Comparison of ENCODE assay signal across 8 cellular contexts in the genomic region with DNA sequence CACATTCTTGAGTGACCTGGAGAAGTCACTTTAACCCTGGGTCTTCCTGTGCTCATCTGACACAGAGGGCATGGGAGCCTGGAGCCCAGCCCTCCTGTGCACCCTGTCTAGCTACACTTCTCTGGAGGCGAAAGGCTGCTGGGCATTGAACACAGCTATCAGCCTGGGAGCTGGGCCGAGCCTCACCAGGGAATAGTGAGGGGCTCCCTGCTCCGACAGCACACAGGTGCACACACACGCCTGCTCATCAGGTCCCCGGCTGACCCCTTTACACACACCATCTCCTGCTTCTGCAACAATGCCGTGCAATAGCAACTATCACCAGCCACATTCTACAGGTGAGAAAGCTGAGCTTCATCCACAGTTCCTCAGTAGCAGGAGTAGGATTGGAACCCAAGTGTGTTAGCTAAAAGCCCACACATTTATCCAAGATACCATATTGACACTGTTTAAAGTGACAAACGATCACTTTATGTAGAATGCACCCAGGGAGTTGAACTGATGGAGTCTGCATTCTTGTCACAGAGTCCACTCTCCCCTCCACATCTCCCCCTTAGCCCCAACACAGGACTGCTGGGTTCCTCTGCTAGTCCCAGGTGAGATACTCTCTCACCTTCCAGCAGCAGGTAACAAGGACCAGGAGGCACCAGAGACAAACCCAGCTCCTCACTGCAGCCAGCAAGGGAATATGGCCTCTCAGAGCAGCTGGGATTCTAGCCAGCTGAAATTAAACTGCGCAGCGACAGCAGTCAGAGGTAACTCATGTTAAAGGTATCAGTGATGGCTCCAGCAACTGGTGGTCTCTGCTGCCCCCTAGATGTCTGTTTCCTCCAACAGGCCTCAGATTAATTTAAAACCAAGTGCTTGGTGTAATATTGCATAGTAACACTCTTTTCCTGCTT. TPM values are rescaled to one million over a fixed set of nuclear protein-coding genes. Genes with fewer than 3 reads are reported as not detected.
DNase-seq lines count a peak whose midpoint lies in the region; ATAC-seq, FAIRE-seq and TF ChIP-seq lines count a peak whose summit lies in the region.

No MANE protein-coding gene starts in this region.

- no peaks in the 10 kb centered on the region for H3K4me1 Mint-ChIP-seq in astrocyte (ENCODE audit: low read depth, unreplicated experiment)

- H3K27me3 ChIP-seq in astrocyte (ENCODE audit: insufficient read depth, low read length): peaks cover 10% of the 10 kb centered on the region

- no peak for ATAC-seq in GM19397 (IDR thresholded peaks at IDR 0.05; ENCODE audit: unreplicated experiment)

- no peak overlapping the region for H3K27ac ChIP-seq in astrocyte (ENCODE audit: low read depth, low read length)

- no peaks in the 10 kb centered on the region for H3K9me3 Mint-ChIP-seq in astrocyte (ENCODE audit: unreplicated experiment)

- H3K4me3 ChIP-seq in NB4 (ENCODE audit: low read depth, low read length): no peak overlapping the region
- H3K4me3 ChIP-seq in astrocyte (ENCODE audit: insufficient read depth, low read depth, low read length): no peak overlapping the region

- no peak overlapping the region for H3K4me2 ChIP-seq in astrocyte (ENCODE audit: low read length)

- no peak overlapping the region for H3K27ac Mint-ChIP-seq in astrocyte (ENCODE audit: unreplicated experiment)

- H3K9me3 ChIP-seq in astrocyte (ENCODE audit: insufficient read depth, low read depth, low read length): no peaks in the 10 kb centered on the region

- peaks cover 15% of the 10 kb centered on the region for H3K27me3 Mint-ChIP-seq in astrocyte (ENCODE audit: low read depth, unreplicated experiment)

- peak; percentile 72 for TF ChIP-seq CTCF in GM12873 (IDR thresholded peaks at IDR 0.05; ENCODE audit: insufficient read depth, low read depth, low read length, missing control alignments)
- TF ChIP-seq CTCF in NB4 (IDR thresholded peaks at IDR 0.05; ENCODE audit: low read depth, low read length): peak; percentile 46
- TF ChIP-seq CTCF in astrocyte (IDR thresholded peaks at IDR 0.05; ENCODE audit: insufficient read depth, low read depth, low read length): peak; percentile 92

- H3K4me3 Mint-ChIP-seq in astrocyte (ENCODE audit: unreplicated experiment): no peak overlapping the region

- no peak for FAIRE-seq in astrocyte (lab: Jason Lieb, UNC)

- DNase-seq in NB4 (ENCODE audit: low read depth): peak; percentile 58
- DNase-seq in SK-N-DZ (ENCODE audit: low spot score): peak; percentile 65
- no peak for DNase-seq in astrocyte (ENCODE audit: low read depth)
- peak; percentile 74 for DNase-seq in inferior parietal cortex (ENCODE audit: extremely low spot score)
- DNase-seq in stimulated activated CD4-positive, alpha-beta T cell treated with anti-CD3 and anti-CD28 coated beads, Interleukin-2, amount 100 ng/mL, for 4 hours (ENCODE audit: low read depth): peak; percentile 34
- no peak for DNase-seq in SKM-1 treated with dmso at 0.1 percent for 144 hours (lab: John Stamatoyannopoulos, UW; ENCODE audit: unreplicated experiment)

- no peak for TF ChIP-seq POLR2A in NB4 (IDR thresholded peaks at IDR 0.05; ENCODE audit: extremely low read depth, insufficient read length)

- no peaks in the 10 kb centered on the region for H3K79me2 ChIP-seq in astrocyte (ENCODE audit: insufficient read depth, low read length)

- no peaks in the 10 kb centered on the region for H3K4me1 ChIP-seq in astrocyte (ENCODE audit: insufficient read depth, low read length)

- H3K36me3 Mint-ChIP-seq in astrocyte (ENCODE audit: low read depth, unreplicated experiment): no peaks in the 10 kb centered on the region

- no peaks in the 10 kb centered on the region for H3K36me3 ChIP-seq in astrocyte (ENCODE audit: insufficient read depth, low read length)

- no peak overlapping the region for H3K9ac ChIP-seq in astrocyte (ENCODE audit: low read length)

- H2AFZ ChIP-seq in astrocyte (ENCODE audit: low read depth, low read length): no peak overlapping the region

- H4K20me1 ChIP-seq in astrocyte (ENCODE audit: insufficient read depth, low read length): no peaks in the 10 kb centered on the region

RNA-seq across cellular contexts. Expression of gene CAPN8, which starts 18.3 kb away (rescaled TPM):
- polyA plus RNA-seq in SK-N-DZ (2014; cell fraction: cytosol; rRNA removed): not detected in 2 replicates
- not detected in 2 replicates for polyA plus RNA-seq in SK-N-DZ (2014; cell fraction: nucleus; rRNA removed)
- total RNA-seq in astrocyte: not detected in 2 replicates

RNA-seq across cellular contexts. Expression of gene CAPN2, which starts 28.5 kb away (rescaled TPM):
- 38.3 and 39.7 TPM in 2 replicates for polyA plus RNA-seq in SK-N-DZ (2014; cell fraction: cytosol; rRNA removed)
- 44.2 and 50.2 TPM in 2 replicates for polyA plus RNA-seq in SK-N-DZ (2014; cell fraction: nucleus; rRNA removed)
- total RNA-seq in astrocyte: 340 and 391 TPM in 2 replicates

Comparison
In these comparisons a context has a peak if more than half of its experiments do, and no peak if none do; other contexts are left out.
1. DNase-seq: peak in NB4 (single experiment), SK-N-DZ (single experiment), inferior parietal cortex (single experiment) and stimulated activated CD4-positive, alpha-beta T cell treated with anti-CD3 and anti-CD28 coated beads, Interleukin-2, amount 100 ng/mL, for 4 hours (single experiment); none in astrocyte (single experiment) and SKM-1 treated with dmso at 0.1 percent for 144 hours (single experiment).
2. Peak in every context shown above with its lines, with median percentiles within 50 percentile points of each other: CTCF ChIP-seq.